ENCODE assay signal across 17 cellular contexts in genomic region chr9:7783635-7784063, GRCh38. TPM values are rescaled to one million over a fixed set of nuclear protein-coding genes. Genes with fewer than 3 reads are reported as not detected.
DNase-seq lines count a peak whose midpoint lies in the region; ATAC-seq and TF ChIP-seq lines count a peak whose summit lies in the region.
"Had no signal": no experiment of that assay in that cellular context is flagged by ENCODE, and none has a peak within 500 bp of the region (broad histone marks: within the 10 kb centered on the region; RNA-seq: fewer than 3 reads in every experiment).

No MANE protein-coding gene starts in this region.

- peak overlapping the region; percentile 23 to 69 (median 63) for H3K27ac Mint-ChIP-seq in CD4-positive, CD25-positive, alpha-beta regulatory T cell
- peak overlapping the region; percentile 67 for H3K27ac Mint-ChIP-seq in T-helper 17 cell
- H3K27ac Mint-ChIP-seq in effector memory CD8-positive, alpha-beta T cell, result no peak overlapping the region
- H3K27ac Mint-ChIP-seq: GM23338 had no signal

- H3K36me3 ChIP-seq in CD4-positive, CD25-positive, alpha-beta regulatory T cell (ENCODE audit: control insufficient read depth, insufficient read depth, low read length), result no peaks in the 10 kb centered on the region
- H3K36me3 ChIP-seq in KMS-11 (ENCODE audit: insufficient read depth), result no peaks in the 10 kb centered on the region
- H3K36me3 ChIP-seq: BE2C had no signal

- H2AFZ ChIP-seq in KMS-11 (ENCODE audit: low read depth), result no peak overlapping the region
- H2AFZ ChIP-seq: GM23338 had no signal

- no peak overlapping the region for H3K4me3 Mint-ChIP-seq in CD4-positive, CD25-positive, alpha-beta regulatory T cell
- H3K4me3 Mint-ChIP-seq in T-helper 17 cell, result no peak overlapping the region
- no peak overlapping the region for H3K4me3 Mint-ChIP-seq in effector memory CD8-positive, alpha-beta T cell
- H3K4me3 Mint-ChIP-seq: GM23338 had no signal

- peaks cover 7% of the 10 kb centered on the region for H3K4me1 ChIP-seq in CD4-positive, CD25-positive, alpha-beta regulatory T cell (ENCODE audit: control insufficient read depth, insufficient read depth, low read length, poor library complexity, severe bottlenecking)
- H3K4me1 ChIP-seq in KMS-11 (ENCODE audit: low read depth, poor library complexity, severe bottlenecking), result peaks cover 36% of the 10 kb centered on the region
- H3K4me1 ChIP-seq: A549, BE2C, Caco-2 had no signal

- peak overlapping the region; percentile 77 for H3K4me3 ChIP-seq in CD4-positive, CD25-positive, alpha-beta regulatory T cell (ENCODE audit: low read depth, low read length)
- H3K4me3 ChIP-seq in KMS-11 (IDR thresholded peaks at IDR 0.05; ENCODE audit: insufficient read depth, low read depth, low read length), result no peak overlapping the region
- H3K4me3 ChIP-seq: A549, GM23338 had no signal

- H3K9me3 Mint-ChIP-seq in CD4-positive, CD25-positive, alpha-beta regulatory T cell, result no peaks in the 10 kb centered on the region
- H3K9me3 Mint-ChIP-seq in effector memory CD8-positive, alpha-beta T cell, result no peaks in the 10 kb centered on the region
- H3K9me3 Mint-ChIP-seq: CD8-positive, alpha-beta memory T cell; GM23338 had no signal

- peaks cover 9 to 22% (median 15%) of the 10 kb centered on the region in 4 donors for H3K4me1 Mint-ChIP-seq in CD4-positive, CD25-positive, alpha-beta regulatory T cell
- peaks cover 9% of the 10 kb centered on the region for H3K4me1 Mint-ChIP-seq in T-helper 17 cell
- no peaks in the 10 kb centered on the region for H3K4me1 Mint-ChIP-seq in effector memory CD8-positive, alpha-beta T cell (ENCODE audit: low read depth in 2 of 2)

- no peaks in the 10 kb centered on the region for H3K9me3 ChIP-seq in CD4-positive, CD25-positive, alpha-beta regulatory T cell (ENCODE audit: control insufficient read depth in 2 of 2, low read length in 2 of 2)
- no peaks in the 10 kb centered on the region for H3K9me3 ChIP-seq in T-helper 17 cell (ENCODE audit: control insufficient read depth, low read length, poor library complexity, severe bottlenecking)
- H3K9me3 ChIP-seq: A549, BE2C, Caco-2 had no signal

- H3K27me3 Mint-ChIP-seq in CD4-positive, CD25-positive, alpha-beta regulatory T cell, result peaks cover 4% of the 10 kb centered on the region
- peaks cover 5% of the 10 kb centered on the region for H3K27me3 Mint-ChIP-seq in T-helper 17 cell
- H3K27me3 Mint-ChIP-seq in effector memory CD8-positive, alpha-beta T cell, result peaks cover 0 to 10% of the 10 kb centered on the region in 2 donors

- no peaks in the 10 kb centered on the region for H4K20me1 ChIP-seq in KMS-11 (ENCODE audit: insufficient read depth)

- no peak overlapping the region for H3K9ac ChIP-seq in KMS-11

- peak; percentile 12 to 15 for ATAC-seq in CD4-positive, CD25-positive, alpha-beta regulatory T cell (ENCODE audit: low read depth in 2 of 2)
- ATAC-seq in T-helper 17 cell (peak; percentile 53), HG03159 (IDR thresholded peaks at IDR 0.05; ENCODE audit: unreplicated experiment) (no peak), GM18498 (IDR thresholded peaks at IDR 0.05; ENCODE audit: unreplicated experiment) (no peak)
- peak; percentile 71 for ATAC-seq in effector memory CD8-positive, alpha-beta T cell (replicated peaks)
- no peak for ATAC-seq in stimulated activated naive CD8-positive, alpha-beta T cell treated with anti-CD3 and anti-CD28 coated beads, Interleukin-15, Interleukin-2, amounts not matched to agents 100 U/mL and 50 U/mL, for 24 hours
- ATAC-seq: A549, GM23338 had no signal

- DNase-seq in CD4-positive, CD25-positive, alpha-beta regulatory T cell, result peak in 1 of 3 donors; percentile 31
- DNase-seq in T-helper 17 cell, result no peak
- DNase-seq in effector memory CD8-positive, alpha-beta T cell, result no peak
- no peak for DNase-seq in midbrain (lab: John Stamatoyannopoulos, UW)
- no peak for DNase-seq in stimulated activated naive CD8-positive, alpha-beta T cell treated with anti-CD3 and anti-CD28 coated beads, Interleukin-15, Interleukin-2, amounts not matched to agents 100 U/mL and 50 U/mL, for 24 hours
- DNase-seq: BE2C; Caco-2; CD8-positive, alpha-beta memory T cell; DND-41; GDM1; H7 had no signal

- peak overlapping the region; percentile 45 for H3K27ac ChIP-seq in CD4-positive, CD25-positive, alpha-beta regulatory T cell (ENCODE audit: insufficient read depth, low read length, poor library complexity, severe bottlenecking)
- H3K27ac ChIP-seq in KMS-11, result no peak overlapping the region
- H3K27ac ChIP-seq: A549, C4-2B had no signal

- H3K27me3 ChIP-seq in CD4-positive, CD25-positive, alpha-beta regulatory T cell (ENCODE audit: control insufficient read depth, insufficient read depth, low read length), result no peaks in the 10 kb centered on the region
- H3K27me3 ChIP-seq in KMS-11 (ENCODE audit: insufficient read depth, low read depth), result peaks cover 50% of the 10 kb centered on the region

- peak overlapping the region; percentile 75 for H3K4me2 ChIP-seq in KMS-11
- H3K4me2 ChIP-seq: A549, GM23338 had no signal

- TF ChIP-seq CTCF in KMS-11 (conservative IDR thresholded peaks at IDR 0.05; ENCODE audit: low read depth, low read length), result no peak

- H3K79me2 ChIP-seq in KMS-11 (ENCODE audit: insufficient read depth, low read depth), result no peaks in the 10 kb centered on the region

- no peaks in the 10 kb centered on the region for H3K36me3 Mint-ChIP-seq in CD4-positive, CD25-positive, alpha-beta regulatory T cell
- peaks cover 2% of the 10 kb centered on the region for H3K36me3 Mint-ChIP-seq in T-helper 17 cell (ENCODE audit: low read depth)
- H3K36me3 Mint-ChIP-seq in effector memory CD8-positive, alpha-beta T cell (ENCODE audit: insufficient read depth), result no peaks in the 10 kb centered on the region

RNA-seq across cellular contexts. Expression of gene DMAC1, which starts 15.9 kb away (rescaled TPM):
- 18.7 TPM for total RNA-seq in CD4-positive, CD25-positive, alpha-beta regulatory T cell
- polyA plus RNA-seq in CD4-positive, CD25-positive, alpha-beta regulatory T cell, result 10 to 100 TPM; 53.0 to 93.4 (median 65.3) TPM
- 10 to 100 TPM; 19.3 to 25.3 TPM for total RNA-seq in T-helper 17 cell

Comparison
In these comparisons a context has a peak if more than half of its experiments do, and no peak if none do; other contexts are left out.
1. ATAC-seq: peak in CD4-positive, CD25-positive, alpha-beta regulatory T cell (2 of 2), T-helper 17 cell (single experiment) and effector memory CD8-positive, alpha-beta T cell (single experiment); none in stimulated activated naive CD8-positive, alpha-beta T cell treated with anti-CD3 and anti-CD28 coated beads, Interleukin-15, Interleukin-2, amounts not matched to agents 100 U/mL and 50 U/mL, for 24 hours (single experiment), HG03159 (single experiment) and GM18498 (single experiment).
2. H3K27ac Mint-ChIP-seq: peak in CD4-positive, CD25-positive, alpha-beta regulatory T cell (3 of 3) and T-helper 17 cell (single experiment); none in effector memory CD8-positive, alpha-beta T cell (0 of 2).